17 cellular contexts compared by ENCODE assay signal in the genomic region with DNA sequence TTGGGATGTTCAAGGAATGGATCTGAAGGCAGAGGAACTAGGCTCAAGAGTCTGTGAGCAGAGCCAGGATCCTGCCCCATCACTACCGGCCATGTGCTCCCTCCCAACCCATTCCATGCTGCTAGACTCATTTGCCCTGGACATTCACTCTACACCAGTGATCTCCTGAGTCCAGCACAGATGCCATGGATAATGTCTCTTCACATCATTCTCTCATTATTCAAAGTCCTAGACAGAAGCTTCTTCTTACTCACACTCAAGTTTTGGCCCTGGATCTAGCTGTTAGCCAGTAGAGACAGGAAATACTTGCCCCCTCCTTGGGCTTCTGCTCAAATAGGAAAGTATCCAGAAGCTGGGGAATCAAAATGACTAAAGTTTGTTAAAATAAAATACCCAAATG.
DNase-seq lines count a peak whose midpoint lies in the region; ATAC-seq and TF ChIP-seq lines count a peak whose summit lies in the region.
"Had no signal": no experiment of that assay in that cellular context is flagged by ENCODE, and none has a peak within 500 bp of the region (broad histone marks: within the 10 kb centered on the region; RNA-seq: fewer than 3 reads in every experiment).

No MANE protein-coding gene starts in this region.

- TF ChIP-seq CTCF in fibroblast of mammary gland (conservative IDR thresholded peaks at IDR 0.05; ENCODE audit: control insufficient read depth, insufficient read depth, low read depth, low read length) (no peak), upper lobe of right lung (IDR thresholded peaks at IDR 0.05) (no peak), type B pancreatic cell (conservative IDR thresholded peaks at IDR 0.05) (no peak)

- ATAC-seq in upper lobe of right lung (peak; percentile 36), HG03520 (IDR thresholded peaks at IDR 0.05; ENCODE audit: unreplicated experiment) (no peak)

- H3K4me1 ChIP-seq in upper lobe of right lung = no peaks in the 10 kb centered on the region
- H3K4me1 ChIP-seq: Caco-2, Peyer's patch had no signal

- H3K36me3 Mint-ChIP-seq in T-helper 2 cell treated with Interferon-gamma antibody and Interleukin-4, amounts not matched to agents 5 μg/mL and 100 μg/mL, for 36 hours (ENCODE audit: low read depth) = no peaks in the 10 kb centered on the region
- H3K36me3 Mint-ChIP-seq in type B pancreatic cell = no peaks in the 10 kb centered on the region

- intact Hi-C loops in upper lobe of right lung (cut with DNase I) = no loop called here

- H3K4me3 Mint-ChIP-seq in T-helper 2 cell treated with Interferon-gamma antibody and Interleukin-4, amounts not matched to agents 5 μg/mL and 100 μg/mL, for 36 hours = no peak overlapping the region
- H3K4me3 Mint-ChIP-seq in type B pancreatic cell = no peak overlapping the region
- H3K4me3 Mint-ChIP-seq: CD4-positive, alpha-beta T cell had no signal

- H3K27me3 ChIP-seq in MG63 (no peaks in the 10 kb centered on the region), upper lobe of right lung (no peaks in the 10 kb centered on the region)
- H3K27me3 ChIP-seq: Peyer's patch, SJSA1 had no signal

- peaks cover 9% of the 10 kb centered on the region for H3K4me1 Mint-ChIP-seq in T-helper 2 cell treated with Interferon-gamma antibody and Interleukin-4, amounts not matched to agents 5 μg/mL and 100 μg/mL, for 36 hours (ENCODE audit: low read depth)
- peaks cover 25% of the 10 kb centered on the region for H3K4me1 Mint-ChIP-seq in type B pancreatic cell (ENCODE audit: unreplicated experiment)

- DNase-seq in GM03348 (ENCODE audit: low spot score) = peak; percentile 45
- peak; percentile 41 for DNase-seq in MG63
- DNase-seq in fibroblast of mammary gland (ENCODE audit: low read depth) = peak; percentile 72
- no peak for DNase-seq in upper lobe of right lung
- no peak for DNase-seq in T-helper 2 cell treated with Interferon-gamma antibody and Interleukin-4, amounts not matched to agents 5 μg/mL and 100 μg/mL, for 36 hours (ENCODE audit: low spot score)
- DNase-seq in type B pancreatic cell (ENCODE audit: extremely low spot score, unreplicated experiment) = no peak
- DNase-seq: ACHN; Caco-2; CD4-positive, alpha-beta T cell; GDM1; H7; NCI-H1092 treated with DMSO at 0.1 percent for 48 hours; NCI-H2081; NK-92 treated with Interleukin-12 subunit alpha and Interleukin-12 subunit beta, amount 100 ng/mL, for 24 hours; Peyer's patch had no signal

- H3K4me3 ChIP-seq in MG63 (no peak overlapping the region), fibroblast of mammary gland (ENCODE audit: control insufficient read depth, low read depth, low read length) (no peak overlapping the region), upper lobe of right lung (no peak overlapping the region)
- H3K4me3 ChIP-seq: Peyer's patch, SJSA1 had no signal

- no peaks in the 10 kb centered on the region for H3K36me3 ChIP-seq in MG63
- no peaks in the 10 kb centered on the region for H3K36me3 ChIP-seq in upper lobe of right lung
- H3K36me3 ChIP-seq: Peyer's patch, SJSA1 had no signal

- no peak overlapping the region for H3K27ac Mint-ChIP-seq in T-helper 2 cell treated with Interferon-gamma antibody and Interleukin-4, amounts not matched to agents 5 μg/mL and 100 μg/mL, for 36 hours
- no peak overlapping the region for H3K27ac Mint-ChIP-seq in type B pancreatic cell
- H3K27ac Mint-ChIP-seq: CD4-positive, alpha-beta T cell had no signal

- no peaks in the 10 kb centered on the region for H3K27me3 Mint-ChIP-seq in T-helper 2 cell treated with Interferon-gamma antibody and Interleukin-4, amounts not matched to agents 5 μg/mL and 100 μg/mL, for 36 hours (ENCODE audit: low read depth)
- H3K27me3 Mint-ChIP-seq in type B pancreatic cell = no peaks in the 10 kb centered on the region

- H3K9me3 ChIP-seq in MG63 (peaks cover 11% of the 10 kb centered on the region), upper lobe of right lung (no peaks in the 10 kb centered on the region)
- H3K9me3 ChIP-seq: Caco-2, Peyer's patch had no signal

- H3K27ac ChIP-seq in upper lobe of right lung = no peak overlapping the region
- H3K27ac ChIP-seq: Peyer's patch, SJSA1 had no signal

- peaks cover 33% of the 10 kb centered on the region for H3K9me3 Mint-ChIP-seq in T-helper 2 cell treated with Interferon-gamma antibody and Interleukin-4, amounts not matched to agents 5 μg/mL and 100 μg/mL, for 36 hours
- H3K9me3 Mint-ChIP-seq in type B pancreatic cell = peaks cover 6% of the 10 kb centered on the region

Comparison
In these comparisons a context has a peak if more than half of its experiments do, and no peak if none do; other contexts are left out.
1. DNase-seq: peak in GM03348 (single experiment), MG63 (single experiment) and fibroblast of mammary gland (single experiment); none in upper lobe of right lung (single experiment), T-helper 2 cell treated with Interferon-gamma antibody and Interleukin-4, amounts not matched to agents 5 μg/mL and 100 μg/mL, for 36 hours (single experiment) and type B pancreatic cell (single experiment).